Comparison of ENCODE assay signal across 28 cellular contexts in genomic region chr22:42062506-42063190, GRCh38.
"Had no signal": no experiment of that assay in that cellular context is flagged by ENCODE, and none has a peak within 500 bp of the region (broad histone marks: within the 10 kb centered on the region; RNA-seq: fewer than 3 reads in every experiment).

No MANE protein-coding gene starts in this region.

- H3K9me3 Mint-ChIP-seq: activated B cell treated with CpG ODN at 0.5 μM for 24 hours had no signal

- H3K27ac Mint-ChIP-seq: activated B cell treated with CpG ODN at 0.5 μM for 24 hours; activated CD8-positive, alpha-beta T cell treated with anti-CD3 and anti-CD28 coated beads for 36 hours; activated naive CD8-positive, alpha-beta T cell treated with anti-CD3 and anti-CD28 coated beads, Interleukin-2, amount 50 U/mL, for 24 hours; activated T-helper 1 cell treated with anti-CD3 and anti-CD28 coated beads, Interleukin-12 subunit alpha, Interleukin-12 subunit beta, Interleukin-2, Interleukin-4 antibody, amounts not matched to agents 30 ng/mL and 10 ng/mL and 1 ng/mL, durations not matched to agents 14 hours and 24 hours and 36 hours; nephron; T-helper 17 cell had no signal

- H3K27ac ChIP-seq: epithelial cell of prostate, esophagus squamous epithelium, left ventricle myocardium inferior, parathyroid adenoma, psoas muscle, thoracic aorta, vagina had no signal

- H3K27me3 Mint-ChIP-seq: activated B cell treated with CpG ODN at 0.5 μM for 24 hours; activated CD8-positive, alpha-beta T cell treated with anti-CD3 and anti-CD28 coated beads for 36 hours; activated naive CD8-positive, alpha-beta T cell treated with anti-CD3 and anti-CD28 coated beads, Interleukin-2, amount 50 U/mL, for 24 hours; T-helper 17 cell had no signal

- FAIRE-seq: endometrium had no signal

- H3K4me1 Mint-ChIP-seq: activated B cell treated with CpG ODN at 0.5 μM for 24 hours; activated naive CD8-positive, alpha-beta T cell treated with anti-CD3 and anti-CD28 coated beads, Interleukin-2, amount 50 U/mL, for 24 hours; nephron had no signal

- H3K4me3 ChIP-seq: esophagus squamous epithelium, left ventricle myocardium inferior, lung, psoas muscle, thoracic aorta, vagina had no signal

- ATAC-seq: activated CD8-positive, alpha-beta T cell treated with anti-CD3 and anti-CD28 coated beads for 36 hours; activated naive CD8-positive, alpha-beta T cell treated with anti-CD3 and anti-CD28 coated beads, Interleukin-2, amount 50 U/mL, for 24 hours; psoas muscle; stimulated activated naive CD8-positive, alpha-beta T cell treated with anti-CD3 and anti-CD28 coated beads, Interleukin-15, Interleukin-2, amounts not matched to agents 100 U/mL and 50 U/mL, for 24 hours; T-helper 17 cell had no signal

- H3K9me3 ChIP-seq: esophagus squamous epithelium, left ventricle myocardium inferior, psoas muscle, thoracic aorta, vagina had no signal

- H3K4me1 ChIP-seq: esophagus squamous epithelium, left ventricle myocardium inferior, parathyroid adenoma, psoas muscle, vagina had no signal

- DNase-seq: activated B cell treated with CpG ODN at 0.5 μM for 24 hours; activated CD4-positive, alpha-beta T cell treated with anti-CD3 and anti-CD28 coated beads, Interleukin-2, amount 50 U/mL, for 1 hour; activated CD8-positive, alpha-beta T cell treated with anti-CD3 and anti-CD28 coated beads for 36 hours; activated gamma-delta T cell; activated naive CD4-positive, alpha-beta T cell treated with anti-CD3 and anti-CD28 coated beads, Interleukin-2, amount 50 U/mL, for 16 hours; activated naive CD8-positive, alpha-beta T cell treated with anti-CD3 and anti-CD28 coated beads, Interleukin-2, amount 50 U/mL, for 24 hours; activated T-cell treated with anti-CD3 and anti-CD28 coated beads, Interleukin-2, amount 50 U/mL, for 1 hour; amygdala; caudate nucleus; dermis blood vessel endothelial cell; effector CD8-positive, alpha-beta T cell; esophagus squamous epithelium; foreskin melanocyte; left ventricle myocardium inferior; nucleus accumbens; psoas muscle; stimulated activated CD4-positive, alpha-beta T cell treated with anti-CD3 and anti-CD28 coated beads, Interleukin-2, amount 100 ng/mL, for 48 hours; stimulated activated naive CD8-positive, alpha-beta T cell treated with anti-CD3 and anti-CD28 coated beads, Interleukin-15, Interleukin-2, amounts not matched to agents 100 U/mL and 50 U/mL, for 24 hours; T-helper 17 cell; trophoblast cell had no signal

- H3K9ac ChIP-seq: parathyroid adenoma had no signal

- H3K4me3 Mint-ChIP-seq: activated B cell treated with CpG ODN at 0.5 μM for 24 hours; activated CD8-positive, alpha-beta T cell treated with anti-CD3 and anti-CD28 coated beads for 36 hours; activated naive CD8-positive, alpha-beta T cell treated with anti-CD3 and anti-CD28 coated beads, Interleukin-2, amount 50 U/mL, for 24 hours; activated T-helper 1 cell treated with anti-CD3 and anti-CD28 coated beads, Interleukin-12 subunit alpha, Interleukin-12 subunit beta, Interleukin-2, Interleukin-4 antibody, amounts not matched to agents 30 ng/mL and 10 ng/mL and 1 ng/mL, durations not matched to agents 14 hours and 24 hours and 36 hours; nephron; T-helper 17 cell had no signal
